Comparison of ENCODE assay signal across 16 cellular contexts in genomic region chr1:14142397-14143095, GRCh38.
DNase-seq lines count a peak whose midpoint lies in the region; ATAC-seq and TF ChIP-seq lines count a peak whose summit lies in the region.
"Had no signal": no experiment of that assay in that cellular context is flagged by ENCODE, and none has a peak within 500 bp of the region (broad histone marks: within the 10 kb centered on the region; RNA-seq: fewer than 3 reads in every experiment).

No MANE protein-coding gene starts in this region.

- peak; percentile 89 for ATAC-seq in left lung
- ATAC-seq: T-cell, WTC11 had no signal

- DNase-seq in DMS79 (lab: John Stamatoyannopoulos, UW): peak; percentile 99
- DNase-seq in NCI-H146 (lab: John Stamatoyannopoulos, UW): peak; percentile 68
- DNase-seq in astrocyte of the cerebellum (ENCODE audit: low read depth): peak; percentile 43
- DNase-seq in left lung: peak in 1 of 2 donors; percentile 47
- DNase-seq in globus pallidus (ENCODE audit: low spot score): no peak
- DNase-seq in LoVo (ENCODE audit: low spot score): no peak
- no peak for DNase-seq in T-helper 2 cell
- DNase-seq in GM03348 (ENCODE audit: low spot score): no peak
- DNase-seq: activated naive CD4-positive, alpha-beta T cell; brain microvascular endothelial cell; HCEC 1CT; MV-4-11; RPMI8226; T-cell had no signal

- no peaks in the 10 kb centered on the region for H3K9me3 ChIP-seq in left lung

- no peaks in the 10 kb centered on the region for H3K36me3 ChIP-seq in left lung
- H3K36me3 ChIP-seq: brain microvascular endothelial cell had no signal

- in situ Hi-C loops in astrocyte of the cerebellum (cut with HindIII; ENCODE audit: low sequenced_read_pairs): no loop called here

- TF ChIP-seq CTCF in astrocyte of the cerebellum (IDR thresholded peaks at IDR 0.05; ENCODE audit: low read depth, low read length, missing control alignments) (no peak), left lung (IDR thresholded peaks at IDR 0.05) (no peak)

- intact Hi-C loops in left lung (cut with DNase I): no loop called here

- H3K4me1 ChIP-seq in left lung: peaks cover 5 to 6% of the 10 kb centered on the region in 2 donors

- no peaks in the 10 kb centered on the region for H3K27me3 ChIP-seq in left lung
- H3K27me3 ChIP-seq: brain microvascular endothelial cell, hepatocyte had no signal

- H3K4me3 ChIP-seq in astrocyte of the cerebellum (ENCODE audit: low read depth, low read length) (no peak overlapping the region), left lung (no peak overlapping the region)
- H3K4me3 ChIP-seq: hepatocyte had no signal

- H3K27ac ChIP-seq in left lung: no peak overlapping the region
- H3K27ac ChIP-seq: brain microvascular endothelial cell, hepatocyte had no signal

Comparison
In these comparisons a context has a peak if more than half of its experiments do, and no peak if none do; other contexts are left out.
1. DNase-seq: peak in DMS79 (single experiment), NCI-H146 (single experiment) and astrocyte of the cerebellum (single experiment); none in globus pallidus (single experiment), LoVo (single experiment), T-helper 2 cell (0 of 5) and GM03348 (single experiment).